In genomic region chr2:216553841-216554240, GRCh38 we compare ENCODE assay signal across 1 cellular context.
TF ChIP-seq lines count a peak whose summit lies in the region.

No MANE protein-coding gene starts in this region.

TF ChIP-seq in H1, 55 proteins besides CTCF, POLR2A, EP300 and RAD21 (continued from another document):
- TF ChIP-seq, protein P1, sequence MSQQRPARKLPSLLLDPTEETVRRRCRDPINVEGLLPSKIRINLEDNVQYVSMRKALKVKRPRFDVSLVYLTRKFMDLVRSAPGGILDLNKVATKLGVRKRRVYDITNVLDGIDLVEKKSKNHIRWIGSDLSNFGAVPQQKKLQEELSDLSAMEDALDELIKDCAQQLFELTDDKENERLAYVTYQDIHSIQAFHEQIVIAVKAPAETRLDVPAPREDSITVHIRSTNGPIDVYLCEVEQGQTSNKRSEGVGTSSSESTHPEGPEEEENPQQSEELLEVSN (IDR thresholded peaks at IDR 0.05) = no peak
- TF ChIP-seq SP1 (IDR thresholded peaks at IDR 0.05; ENCODE audit: low read depth, low read length) = no peak
- TF ChIP-seq KDM1A (IDR thresholded peaks at IDR 0.05; ENCODE audit: borderline replicate concordance, low read length) = no peak
- TF ChIP-seq BRCA1 (IDR thresholded peaks at IDR 0.05; ENCODE audit: low read depth, low read length) = no peak
- no peak for TF ChIP-seq SAP30 (IDR thresholded peaks at IDR 0.05; ENCODE audit: insufficient read depth, insufficient replicate concordance, low read length)
- no peak for TF ChIP-seq PHF8 (conservative IDR thresholded peaks at IDR 0.05; ENCODE audit: low read depth, low read length)
- no peak for TF ChIP-seq TAF7 (optimal IDR thresholded peaks at IDR 0.05; ENCODE audit: borderline replicate concordance, low read depth, low read length)
- TF ChIP-seq CHD7 (IDR thresholded peaks at IDR 0.05; ENCODE audit: insufficient replicate concordance, low read length) = no peak
- no peak for TF ChIP-seq CHD2 (IDR thresholded peaks at IDR 0.05; ENCODE audit: low read length)
- TF ChIP-seq RFX5 (IDR thresholded peaks at IDR 0.05; ENCODE audit: borderline replicate concordance, low read depth, low read length) = no peak
- no peak for TF ChIP-seq POU5F1 (IDR thresholded peaks at IDR 0.05; ENCODE audit: low read depth, low read length)
- no peak for TF ChIP-seq ASH2L (IDR thresholded peaks at IDR 0.05; ENCODE audit: low read length)
- TF ChIP-seq NANOG (IDR thresholded peaks at IDR 0.05; ENCODE audit: insufficient read depth, low read depth, low read length, poor library complexity, severe bottlenecking) = no peak
- TF ChIP-seq CBX5 (IDR thresholded peaks at IDR 0.05; ENCODE audit: low read depth, low read length) = no peak
- TF ChIP-seq ATF3 (IDR thresholded peaks at IDR 0.05; ENCODE audit: insufficient read depth, low read depth, low read length) = no peak
- no peak for TF ChIP-seq ZNF274 (IDR thresholded peaks at IDR 0.05; ENCODE audit: borderline replicate concordance, extremely low read depth, low read length)
- no peak for TF ChIP-seq SRF (IDR thresholded peaks at IDR 0.05; ENCODE audit: low read depth, low read length)
- TF ChIP-seq FOSL1 (IDR thresholded peaks at IDR 0.05; ENCODE audit: insufficient read depth, low read depth, low read length) = no peak
